Comparison of ENCODE assay signal across 3 cellular contexts in the genomic region with DNA sequence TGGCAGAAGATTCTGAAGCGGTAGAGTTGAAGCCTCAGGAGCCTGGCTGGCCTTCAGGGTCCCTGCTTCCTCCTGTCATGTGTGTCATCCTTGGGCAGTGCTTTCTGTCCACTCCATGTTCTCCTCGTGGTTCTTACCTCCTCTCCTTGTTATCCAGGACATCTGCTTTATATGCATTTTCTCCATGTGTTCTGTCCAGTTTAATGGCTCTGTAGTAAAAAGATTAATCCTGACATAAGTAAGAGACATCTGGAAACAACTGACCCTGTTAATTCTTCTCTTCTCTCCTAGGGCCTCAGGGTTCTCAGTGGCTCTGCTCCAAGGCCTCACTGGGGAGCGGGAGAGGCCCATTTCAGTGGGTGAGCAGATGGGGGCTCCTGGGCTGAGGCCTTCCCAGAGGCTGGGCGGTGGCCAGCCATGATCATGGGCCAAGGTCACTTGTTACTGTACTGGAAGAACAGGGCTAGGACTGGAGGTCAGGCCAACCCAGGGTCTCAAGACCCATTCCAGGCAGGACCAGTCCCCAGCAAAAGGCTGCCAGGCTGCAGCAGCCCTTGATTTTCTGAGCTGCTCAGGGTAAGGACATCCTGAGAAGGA.
TF ChIP-seq lines count a peak whose summit lies in the region.

No MANE protein-coding gene starts in this region.

TF ChIP-seq in A549, 52 proteins besides CTCF, POLR2A, EP300 and RAD21:
- TF ChIP-seq, protein P1, sequence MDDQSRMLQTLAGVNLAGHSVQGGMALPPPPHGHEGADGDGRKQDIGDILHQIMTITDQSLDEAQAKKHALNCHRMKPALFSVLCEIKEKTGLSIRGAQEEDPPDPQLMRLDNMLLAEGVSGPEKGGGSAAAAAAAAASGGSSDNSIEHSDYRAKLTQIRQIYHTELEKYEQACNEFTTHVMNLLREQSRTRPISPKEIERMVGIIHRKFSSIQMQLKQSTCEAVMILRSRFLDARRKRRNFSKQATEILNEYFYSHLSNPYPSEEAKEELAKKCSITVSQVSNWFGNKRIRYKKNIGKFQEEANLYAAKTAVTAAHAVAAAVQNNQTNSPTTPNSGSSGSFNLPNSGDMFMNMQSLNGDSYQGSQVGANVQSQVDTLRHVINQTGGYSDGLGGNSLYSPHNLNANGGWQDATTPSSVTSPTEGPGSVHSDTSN (IDR thresholded peaks at IDR 0.05) = no peak
- TF ChIP-seq ZSCAN20 (CRISPR knock-in tag; IDR thresholded peaks at IDR 0.05) (no peak), HOXB5 (CRISPR knock-in tag; IDR thresholded peaks at IDR 0.05) (no peak), GATA3 (IDR thresholded peaks at IDR 0.05; ENCODE audit: borderline replicate concordance) (no peak), RFX5 (IDR thresholded peaks at IDR 0.05) (no peak), MYC (IDR thresholded peaks at IDR 0.05; ENCODE audit: borderline replicate concordance, low read length) (no peak), CEBPB (IDR thresholded peaks at IDR 0.05) (no peak), KDM1A (IDR thresholded peaks at IDR 0.05; ENCODE audit: low read depth) (no peak), KDM5A (IDR thresholded peaks at IDR 0.05) (no peak), ZFP36 (IDR thresholded peaks at IDR 0.05; ENCODE audit: borderline replicate concordance, partially characterized antibody) (no peak), RNF2 (IDR thresholded peaks at IDR 0.05; ENCODE audit: borderline replicate concordance, low read depth) (no peak), CHD2 (IDR thresholded peaks at IDR 0.05; ENCODE audit: low read length, partially characterized antibody) (no peak)
- TF ChIP-seq, protein P2, sequence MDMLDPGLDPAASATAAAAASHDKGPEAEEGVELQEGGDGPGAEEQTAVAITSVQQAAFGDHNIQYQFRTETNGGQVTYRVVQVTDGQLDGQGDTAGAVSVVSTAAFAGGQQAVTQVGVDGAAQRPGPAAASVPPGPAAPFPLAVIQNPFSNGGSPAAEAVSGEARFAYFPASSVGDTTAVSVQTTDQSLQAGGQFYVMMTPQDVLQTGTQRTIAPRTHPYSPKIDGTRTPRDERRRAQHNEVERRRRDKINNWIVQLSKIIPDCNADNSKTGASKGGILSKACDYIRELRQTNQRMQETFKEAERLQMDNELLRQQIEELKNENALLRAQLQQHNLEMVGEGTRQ (IDR thresholded peaks at IDR 0.05) = no peak
- TF ChIP-seq, protein P3, sequence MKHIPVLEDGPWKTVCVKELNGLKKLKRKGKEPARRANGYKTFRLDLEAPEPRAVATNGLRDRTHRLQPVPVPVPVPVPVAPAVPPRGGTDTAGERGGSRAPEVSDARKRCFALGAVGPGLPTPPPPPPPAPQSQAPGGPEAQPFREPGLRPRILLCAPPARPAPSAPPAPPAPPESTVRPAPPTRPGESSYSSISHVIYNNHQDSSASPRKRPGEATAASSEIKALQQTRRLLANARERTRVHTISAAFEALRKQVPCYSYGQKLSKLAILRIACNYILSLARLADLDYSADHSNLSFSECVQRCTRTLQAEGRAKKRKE (CRISPR knock-in tag; IDR thresholded peaks at IDR 0.05; ENCODE audit: low read depth) = no peak
- TF ChIP-seq, protein P4, sequence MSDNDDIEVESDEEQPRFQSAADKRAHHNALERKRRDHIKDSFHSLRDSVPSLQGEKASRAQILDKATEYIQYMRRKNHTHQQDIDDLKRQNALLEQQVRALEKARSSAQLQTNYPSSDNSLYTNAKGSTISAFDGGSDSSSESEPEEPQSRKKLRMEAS (IDR thresholded peaks at IDR 0.05) = no peak
- TF ChIP-seq, protein P5, sequence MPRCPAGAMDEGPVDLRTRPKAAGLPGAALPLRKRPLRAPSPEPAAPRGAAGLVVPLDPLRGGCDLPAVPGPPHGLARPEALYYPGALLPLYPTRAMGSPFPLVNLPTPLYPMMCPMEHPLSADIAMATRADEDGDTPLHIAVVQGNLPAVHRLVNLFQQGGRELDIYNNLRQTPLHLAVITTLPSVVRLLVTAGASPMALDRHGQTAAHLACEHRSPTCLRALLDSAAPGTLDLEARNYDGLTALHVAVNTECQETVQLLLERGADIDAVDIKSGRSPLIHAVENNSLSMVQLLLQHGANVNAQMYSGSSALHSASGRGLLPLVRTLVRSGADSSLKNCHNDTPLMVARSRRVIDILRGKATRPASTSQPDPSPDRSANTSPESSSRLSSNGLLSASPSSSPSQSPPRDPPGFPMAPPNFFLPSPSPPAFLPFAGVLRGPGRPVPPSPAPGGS (IDR thresholded peaks at IDR 0.05) = no peak
- TF ChIP-seq, protein P6, sequence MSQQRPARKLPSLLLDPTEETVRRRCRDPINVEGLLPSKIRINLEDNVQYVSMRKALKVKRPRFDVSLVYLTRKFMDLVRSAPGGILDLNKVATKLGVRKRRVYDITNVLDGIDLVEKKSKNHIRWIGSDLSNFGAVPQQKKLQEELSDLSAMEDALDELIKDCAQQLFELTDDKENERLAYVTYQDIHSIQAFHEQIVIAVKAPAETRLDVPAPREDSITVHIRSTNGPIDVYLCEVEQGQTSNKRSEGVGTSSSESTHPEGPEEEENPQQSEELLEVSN (IDR thresholded peaks at IDR 0.05; ENCODE audit: borderline replicate concordance, low read depth) = no peak

TF ChIP-seq in K562, 482 proteins besides CTCF, POLR2A, EP300 and RAD21 (continues in another document):
- no peak for TF ChIP-seq SIRT6 (IDR thresholded peaks at IDR 0.05; ENCODE audit: low read depth, low read length)

TF ChIP-seq in HepG2, 621 proteins besides CTCF, POLR2A, EP300 and RAD21:
- no peak for TF ChIP-seq ZNF790 (CRISPR knock-in tag; IDR thresholded peaks at IDR 0.05; ENCODE audit: borderline replicate concordance)
- TF ChIP-seq PLRG1 (conservative IDR thresholded peaks at IDR 0.05) = no peak
- no peak for TF ChIP-seq ZBTB21 (CRISPR knock-in tag; IDR thresholded peaks at IDR 0.05)
- TF ChIP-seq MXI1 (IDR thresholded peaks at IDR 0.05; ENCODE audit: borderline replicate concordance, low read depth, low read length) = no peak
- TF ChIP-seq, protein P7, sequence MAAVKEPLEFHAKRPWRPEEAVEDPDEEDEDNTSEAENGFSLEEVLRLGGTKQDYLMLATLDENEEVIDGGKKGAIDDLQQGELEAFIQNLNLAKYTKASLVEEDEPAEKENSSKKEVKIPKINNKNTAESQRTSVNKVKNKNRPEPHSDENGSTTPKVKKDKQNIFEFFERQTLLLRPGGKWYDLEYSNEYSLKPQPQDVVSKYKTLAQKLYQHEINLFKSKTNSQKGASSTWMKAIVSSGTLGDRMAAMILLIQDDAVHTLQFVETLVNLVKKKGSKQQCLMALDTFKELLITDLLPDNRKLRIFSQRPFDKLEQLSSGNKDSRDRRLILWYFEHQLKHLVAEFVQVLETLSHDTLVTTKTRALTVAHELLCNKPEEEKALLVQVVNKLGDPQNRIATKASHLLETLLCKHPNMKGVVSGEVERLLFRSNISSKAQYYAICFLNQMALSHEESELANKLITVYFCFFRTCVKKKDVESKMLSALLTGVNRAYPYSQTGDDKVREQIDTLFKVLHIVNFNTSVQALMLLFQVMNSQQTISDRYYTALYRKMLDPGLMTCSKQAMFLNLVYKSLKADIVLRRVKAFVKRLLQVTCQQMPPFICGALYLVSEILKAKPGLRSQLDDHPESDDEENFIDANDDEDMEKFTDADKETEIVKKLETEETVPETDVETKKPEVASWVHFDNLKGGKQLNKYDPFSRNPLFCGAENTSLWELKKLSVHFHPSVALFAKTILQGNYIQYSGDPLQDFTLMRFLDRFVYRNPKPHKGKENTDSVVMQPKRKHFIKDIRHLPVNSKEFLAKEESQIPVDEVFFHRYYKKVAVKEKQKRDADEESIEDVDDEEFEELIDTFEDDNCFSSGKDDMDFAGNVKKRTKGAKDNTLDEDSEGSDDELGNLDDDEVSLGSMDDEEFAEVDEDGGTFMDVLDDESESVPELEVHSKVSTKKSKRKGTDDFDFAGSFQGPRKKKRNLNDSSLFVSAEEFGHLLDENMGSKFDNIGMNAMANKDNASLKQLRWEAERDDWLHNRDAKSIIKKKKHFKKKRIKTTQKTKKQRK (IDR thresholded peaks at IDR 0.05; ENCODE audit: low read length) = no peak
- no peak for TF ChIP-seq PHB2 (IDR thresholded peaks at IDR 0.05; ENCODE audit: partially characterized antibody)
- TF ChIP-seq ZBTB3 (CRISPR knock-in tag; IDR thresholded peaks at IDR 0.05; ENCODE audit: borderline replicate concordance, low read depth) = no peak
- no peak for TF ChIP-seq NFE2L1 (CRISPR knock-in tag; IDR thresholded peaks at IDR 0.05; ENCODE audit: borderline replicate concordance)
- no peak for TF ChIP-seq ARNTL (CRISPR knock-in tag; IDR thresholded peaks at IDR 0.05)
- no peak for TF ChIP-seq BCL6 (CRISPR knock-in tag; IDR thresholded peaks at IDR 0.05)
- no peak for TF ChIP-seq RCOR2 (CRISPR knock-in tag; IDR thresholded peaks at IDR 0.05)
- no peak for TF ChIP-seq ISX (CRISPR knock-in tag; conservative IDR thresholded peaks at IDR 0.05)
- TF ChIP-seq ELF4 (CRISPR knock-in tag; IDR thresholded peaks at IDR 0.05; ENCODE audit: borderline replicate concordance) = no peak
- TF ChIP-seq RBAK (CRISPR knock-in tag; IDR thresholded peaks at IDR 0.05) = no peak
